In the genomic region with DNA sequence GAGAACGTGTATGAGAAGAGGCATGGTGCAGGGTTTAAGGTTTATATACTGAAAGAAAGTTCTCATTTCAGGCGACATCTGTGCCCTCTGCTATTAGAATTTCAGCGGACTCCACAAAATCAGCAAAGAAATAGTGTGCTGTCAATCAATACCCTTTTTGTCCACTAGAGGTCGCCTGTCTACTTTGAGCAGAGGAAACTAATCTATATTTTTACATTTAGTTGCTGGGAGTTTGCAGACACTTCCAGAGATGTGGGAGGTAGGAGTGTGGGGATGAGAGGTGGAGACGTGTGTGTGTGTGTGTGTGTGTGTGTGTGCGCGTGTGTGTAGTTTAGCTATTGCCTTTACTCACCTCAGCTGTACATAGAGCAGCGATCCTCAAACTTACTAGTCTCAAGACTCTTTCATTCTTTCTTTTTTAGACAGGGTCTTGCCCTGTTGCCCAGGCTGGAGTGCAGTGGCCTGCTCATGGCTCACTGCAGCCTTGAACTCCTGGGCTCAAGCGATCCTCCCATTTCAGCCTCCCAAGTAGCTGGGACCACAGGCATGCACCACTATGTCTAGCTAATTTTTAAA, we compare ENCODE assay signal across 8 cellular contexts. TPM values are rescaled to one million over a fixed set of nuclear protein-coding genes. Genes with fewer than 3 reads are reported as not detected.
DNase-seq lines count a peak whose midpoint lies in the region; ATAC-seq and TF ChIP-seq lines count a peak whose summit lies in the region.

No MANE protein-coding gene starts in this region.

- H3K4me3 ChIP-seq in AG04449 (ENCODE audit: low read depth, low read length): no peak overlapping the region

- H3K4me1 Mint-ChIP-seq in neural crest cell: peaks cover 6% of the 10 kb centered on the region

- ATAC-seq in esophagus mucosa: peak; percentile 9
- ATAC-seq in GM18867 (IDR thresholded peaks at IDR 0.05; ENCODE audit: unreplicated experiment): no peak

- no peak overlapping the region for H3K4me3 Mint-ChIP-seq in neural crest cell

- TF ChIP-seq CTCF in AG04449 (IDR thresholded peaks at IDR 0.05; ENCODE audit: insufficient read depth, low read length, missing control alignments): peak; percentile 67
- TF ChIP-seq CTCF in neural crest cell (conservative IDR thresholded peaks at IDR 0.05): peak; percentile 83

- H3K36me3 Mint-ChIP-seq in neural crest cell (ENCODE audit: low read depth): no peaks in the 10 kb centered on the region

- H3K9me3 Mint-ChIP-seq in neural crest cell: no peaks in the 10 kb centered on the region

- DNase-seq in AG04449 (ENCODE audit: low read depth, low spot score) (no peak), ELR (ENCODE audit: low read depth) (peak; percentile 71), NCI-H128 (lab: John Stamatoyannopoulos, UW; ENCODE audit: unreplicated experiment) (peak; percentile 5), T-helper 1 cell (peak in 3 of 5 donors; percentile 48 to 59 (median 49)), neural crest cell (ENCODE audit: low read depth, low spot score) (peak; percentile 79)
- DNase-seq in NK-92 treated with Interleukin-12 subunit alpha and Interleukin-12 subunit beta, amount 100 ng/mL, for 24 hours (lab: John Stamatoyannopoulos, UW): no peak

- H3K27me3 Mint-ChIP-seq in neural crest cell (ENCODE audit: low read depth): no peaks in the 10 kb centered on the region

- POLR2A ChIA-PET in AG04449 (lab: Yijun Ruan, JAX): no interaction called here

- CTCF ChIA-PET in AG04449 (lab: Yijun Ruan, JAX): interaction anchor here (0.7 to 18.7 kb wide), 24 partner anchors 8 to 423 kb away, joined by 3 to 284 read pairs (median 4); a partner anchor contains a TSS

- no peak overlapping the region for H3K27ac Mint-ChIP-seq in neural crest cell (ENCODE audit: unreplicated experiment)

RNA-seq across cellular contexts. Expression of a gene that starts 9.7 kb away (rescaled TPM):
- total RNA-seq in esophagus mucosa (7.3 TPM), neural crest cell (10.2 and 10.6 TPM in 2 replicates)

RNA-seq across cellular contexts. Expression of a gene that starts 25.2 kb away (rescaled TPM):
- 1.1 TPM for total RNA-seq in esophagus mucosa
- total RNA-seq in neural crest cell: 0.44 TPM in 1 of 2 replicates, not detected in the other

RNA-seq across cellular contexts. Expression of a gene that starts 28.1 kb away (rescaled TPM):
- total RNA-seq in esophagus mucosa: 14.6 TPM
- total RNA-seq in neural crest cell: 24.6 and 26.1 TPM in 2 replicates

RNA-seq across cellular contexts. Expression of a gene that starts 47.6 kb away (rescaled TPM):
- total RNA-seq in esophagus mucosa (1.7 TPM), neural crest cell (not detected in 2 replicates)

RNA-seq across cellular contexts. Expression of a gene that starts 53.4 kb away (rescaled TPM):
- total RNA-seq in esophagus mucosa (1.6 TPM), neural crest cell (6.1 and 6.3 TPM in 2 replicates)

Comparison
In these comparisons a context has a peak if more than half of its experiments do, and no peak if none do; other contexts are left out.
1. DNase-seq: peak in ELR (single experiment), NCI-H128 (single experiment), T-helper 1 cell (3 of 5) and neural crest cell (single experiment); none in AG04449 (single experiment) and NK-92 treated with Interleukin-12 subunit alpha and Interleukin-12 subunit beta, amount 100 ng/mL, for 24 hours (single experiment).